In genomic region chr20:17868146-17868545, GRCh38 we compare ENCODE assay signal across 24 cellular contexts.
DNase-seq lines count a peak whose midpoint lies in the region; ATAC-seq and TF ChIP-seq lines count a peak whose summit lies in the region.
"Had no signal": no experiment of that assay in that cellular context is flagged by ENCODE, and none has a peak within 500 bp of the region (broad histone marks: within the 10 kb centered on the region; RNA-seq: fewer than 3 reads in every experiment).

No MANE protein-coding gene starts in this region.

- ATAC-seq in HG02588 (IDR thresholded peaks at IDR 0.05; ENCODE audit: unreplicated experiment): no peak
- ATAC-seq: Panc1 had no signal

- no peak for TF ChIP-seq CTCF in tibial nerve (IDR thresholded peaks at IDR 0.05)

- no peaks in the 10 kb centered on the region for H4K20me1 ChIP-seq in GM23248 (ENCODE audit: insufficient read depth)

- TF ChIP-seq POLR2A in tibial nerve (IDR thresholded peaks at IDR 0.05): no peak

- no peaks in the 10 kb centered on the region for H3K79me2 ChIP-seq in GM23248 (ENCODE audit: insufficient read depth)

- no peak overlapping the region for H2AFZ ChIP-seq in GM23248

- no peaks in the 10 kb centered on the region for H3K9me2 ChIP-seq in GM23248 (ENCODE audit: insufficient read depth)

- 74 to 82% methylated on average over 4 of the region's 4 CpGs for WGBS in GM23248 (ENCODE audit: low coverage in 1 of 2, low lambda C conversion rate in 2 of 2, missing lambda C conversion rate in 2 of 2), 2 experiments
- WGBS in tibial nerve, 2 donors: 73 to 81% methylated on average over 4 of the region's 4 CpGs

- H3K27ac ChIP-seq in GM23248 (no peak overlapping the region), tibial nerve (no peak overlapping the region)
- H3K27ac ChIP-seq: HL-60, KMS-11, RWPE1 had no signal

- peak; percentile 59 for DNase-seq in GM23248
- DNase-seq in NT2/D1 (ENCODE audit: low read depth, low spot score): peak; percentile 33
- peak; percentile 48 for DNase-seq in iPS DF 19.7 (ENCODE audit: low read depth, low spot score)
- DNase-seq in NCI-H1048 (lab: John Stamatoyannopoulos, UW): no peak
- DNase-seq in middle frontal gyrus (ENCODE audit: extremely low spot score, low spot score): no peak
- no peak for DNase-seq in tibial nerve (ENCODE audit: low spot score in 2 of 2)
- DNase-seq: CD4-positive, CD25-positive, alpha-beta regulatory T cell; DMS153; DND-41; GOT3; MM.1S; NCI-H1694; NCI-H2029 treated with DMSO at 0.1 percent for 48 hours; NCI-H226; NCI-H510A; NCI-H69; SHP77; T-helper 1 cell had no signal

- no peak overlapping the region for H3K4me2 ChIP-seq in GM23248 (ENCODE audit: unreplicated experiment)
- H3K4me2 ChIP-seq: KMS-11 had no signal

- H3K9me3 ChIP-seq in GM23248 (ENCODE audit: low read depth): no peaks in the 10 kb centered on the region
- no peaks in the 10 kb centered on the region for H3K9me3 ChIP-seq in NT2/D1 (ENCODE audit: insufficient read depth, low read length)
- H3K9me3 ChIP-seq in tibial nerve: no peaks in the 10 kb centered on the region
- H3K9me3 ChIP-seq: BE2C had no signal

- H3K27me3 ChIP-seq in GM23248 (replicated peaks; ENCODE audit: insufficient read depth) (no peaks in the 10 kb centered on the region), NT2/D1 (ENCODE audit: insufficient read depth, insufficient read length) (no peaks in the 10 kb centered on the region), tibial nerve (no peaks in the 10 kb centered on the region)
- H3K27me3 ChIP-seq: BE2C had no signal

- H3K9ac ChIP-seq in GM23248 (no peak overlapping the region), NT2/D1 (ENCODE audit: insufficient read length, low read depth) (no peak overlapping the region)
- H3K9ac ChIP-seq: KMS-11 had no signal

- TF ChIP-seq EP300 in tibial nerve (IDR thresholded peaks at IDR 0.05): no peak

- H3K4me1 ChIP-seq in GM23248 (ENCODE audit: insufficient read depth): peaks cover 8% of the 10 kb centered on the region; the same call in 1 of the 2 replicates
- peaks cover 7% of the 10 kb centered on the region for H3K4me1 ChIP-seq in NT2/D1 (ENCODE audit: insufficient read depth, insufficient read length)
- H3K4me1 ChIP-seq in tibial nerve: peaks cover 0 to 41% (median 2%) of the 10 kb centered on the region in 4 donors

- H3K4me3 ChIP-seq in GM23248: no peak overlapping the region
- H3K4me3 ChIP-seq in NT2/D1 (ENCODE audit: insufficient read length, low read depth): no peak overlapping the region
- no peak overlapping the region for H3K4me3 ChIP-seq in tibial nerve

- peaks cover 11% of the 10 kb centered on the region for H3F3A ChIP-seq in GM23248 (ENCODE audit: insufficient read depth)

- in situ Hi-C loops in GM23248 (cut with MboI): no loop called here

- H3K36me3 ChIP-seq in GM23248 (ENCODE audit: low read depth) (no peaks in the 10 kb centered on the region), NT2/D1 (ENCODE audit: insufficient read depth, insufficient read length, low read length) (no peaks in the 10 kb centered on the region), tibial nerve (no peaks in the 10 kb centered on the region)
- H3K36me3 ChIP-seq: BE2C had no signal

Comparison
In these comparisons a context has a peak if more than half of its experiments do, and no peak if none do; other contexts are left out.
1. DNase-seq: peak in GM23248 (single experiment), NT2/D1 (single experiment) and iPS DF 19.7 (single experiment); none in NCI-H1048 (single experiment), middle frontal gyrus (single experiment) and tibial nerve (0 of 2).